Comparison of ENCODE assay signal across 1 cellular context in the genomic region with DNA sequence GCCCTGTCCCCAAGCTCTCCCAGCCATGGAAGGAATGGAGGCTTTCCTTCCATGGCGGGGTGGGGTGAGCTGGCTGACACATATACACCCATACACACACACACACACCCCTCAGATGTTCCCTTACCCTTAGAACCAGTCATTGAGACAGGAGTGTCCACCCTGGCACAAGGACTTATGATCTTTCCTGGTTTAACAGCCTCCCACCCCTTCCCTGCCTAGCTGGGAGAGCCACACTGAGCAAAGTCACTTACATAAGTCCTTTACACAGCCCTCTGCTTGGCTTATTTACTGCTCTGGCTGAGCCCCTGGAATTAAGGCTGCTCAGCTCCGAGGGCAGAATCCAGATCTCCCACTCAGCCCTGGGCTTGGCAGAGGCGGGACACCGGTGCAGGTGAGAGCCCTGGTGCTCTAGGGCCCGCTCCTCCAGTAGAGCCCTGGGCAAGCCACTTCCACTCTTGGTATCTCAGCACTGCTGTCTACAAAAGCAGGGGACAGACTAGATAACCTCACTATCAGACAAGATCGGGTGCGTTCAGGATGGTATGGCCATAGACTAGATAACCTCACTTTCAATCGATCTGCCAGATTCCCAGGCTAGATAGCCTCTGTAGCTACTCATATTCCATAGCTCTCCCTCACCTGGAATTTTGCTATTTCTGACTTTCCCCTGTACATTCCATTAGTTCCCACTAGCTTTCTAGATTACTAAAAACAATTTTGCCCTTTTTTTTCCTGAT.
TF ChIP-seq lines count a peak whose summit lies in the region.

No MANE protein-coding gene starts in this region.

TF ChIP-seq in K562, 482 proteins besides CTCF, POLR2A, EP300 and RAD21:
- TF ChIP-seq FOXJ2 (tag; IDR thresholded peaks at IDR 0.05) (no peak), CXXC5 (CRISPR knock-in tag; IDR thresholded peaks at IDR 0.05) (peak; percentile 48), TAL1 (IDR thresholded peaks at IDR 0.05) (peak; percentile 59; the same call in 1 of the 2 replicates), ZNF174 (CRISPR knock-in tag; IDR thresholded peaks at IDR 0.05) (no peak), U2AF2 (optimal IDR thresholded peaks at IDR 0.05; ENCODE audit: low read depth, low read length) (no peak), TEAD4 (IDR thresholded peaks at IDR 0.05; ENCODE audit: low read length) (peak; percentile 57), TEAD4 (CRISPR knock-in tag; IDR thresholded peaks at IDR 0.05; ENCODE audit: borderline replicate concordance) (no peak), ZNF146 (CRISPR knock-in tag; IDR thresholded peaks at IDR 0.05; ENCODE audit: unreplicated experiment) (no peak), ARID1B (IDR thresholded peaks at IDR 0.05) (peak; percentile 61), DPF2 (IDR thresholded peaks at IDR 0.05) (peak; percentile 25; the same call in 1 of the 2 replicates), MTA2 (IDR thresholded peaks at IDR 0.05; ENCODE audit: low read depth) (no peak), CBFA2T3 (IDR thresholded peaks at IDR 0.05) (peak; percentile 67), CBFA2T2 (conservative IDR thresholded peaks at IDR 0.05) (peak; percentile 47), CCNT2 (IDR thresholded peaks at IDR 0.05; ENCODE audit: borderline replicate concordance, extremely low read depth, insufficient read length, low read depth, low read length) (peak; percentile 45), MAFF (IDR thresholded peaks at IDR 0.05; ENCODE audit: low read length) (no peak), DEAF1 (CRISPR knock-in tag; IDR thresholded peaks at IDR 0.05) (no peak), MECOM (CRISPR knock-in tag; IDR thresholded peaks at IDR 0.05) (0 out of 2 replicates have a peak, but pooled peaks have one; percentile 57), FOXK1 (CRISPR knock-in tag; IDR thresholded peaks at IDR 0.05; ENCODE audit: borderline replicate concordance) (no peak), FOXP4 (CRISPR knock-in tag; IDR thresholded peaks at IDR 0.05; ENCODE audit: borderline replicate concordance) (no peak), CREM (IDR thresholded peaks at IDR 0.05; ENCODE audit: low read depth) (no peak), CREB3 (tag; conservative IDR thresholded peaks at IDR 0.05; ENCODE audit: low read depth) (no peak), ZNF134 (CRISPR knock-in tag; conservative IDR thresholded peaks at IDR 0.05) (no peak)
- TF ChIP-seq, protein P1, sequence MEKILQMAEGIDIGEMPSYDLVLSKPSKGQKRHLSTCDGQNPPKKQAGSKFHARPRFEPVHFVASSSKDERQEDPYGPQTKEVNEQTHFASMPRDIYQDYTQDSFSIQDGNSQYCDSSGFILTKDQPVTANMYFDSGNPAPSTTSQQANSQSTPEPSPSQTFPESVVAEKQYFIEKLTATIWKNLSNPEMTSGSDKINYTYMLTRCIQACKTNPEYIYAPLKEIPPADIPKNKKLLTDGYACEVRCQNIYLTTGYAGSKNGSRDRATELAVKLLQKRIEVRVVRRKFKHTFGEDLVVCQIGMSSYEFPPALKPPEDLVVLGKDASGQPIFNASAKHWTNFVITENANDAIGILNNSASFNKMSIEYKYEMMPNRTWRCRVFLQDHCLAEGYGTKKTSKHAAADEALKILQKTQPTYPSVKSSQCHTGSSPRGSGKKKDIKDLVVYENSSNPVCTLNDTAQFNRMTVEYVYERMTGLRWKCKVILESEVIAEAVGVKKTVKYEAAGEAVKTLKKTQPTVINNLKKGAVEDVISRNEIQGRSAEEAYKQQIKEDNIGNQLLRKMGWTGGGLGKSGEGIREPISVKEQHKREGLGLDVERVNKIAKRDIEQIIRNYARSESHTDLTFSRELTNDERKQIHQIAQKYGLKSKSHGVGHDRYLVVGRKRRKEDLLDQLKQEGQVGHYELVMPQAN (IDR thresholded peaks at IDR 0.05; ENCODE audit: borderline replicate concordance) = no peak
